23 cellular contexts compared by ENCODE assay signal in the genomic region with DNA sequence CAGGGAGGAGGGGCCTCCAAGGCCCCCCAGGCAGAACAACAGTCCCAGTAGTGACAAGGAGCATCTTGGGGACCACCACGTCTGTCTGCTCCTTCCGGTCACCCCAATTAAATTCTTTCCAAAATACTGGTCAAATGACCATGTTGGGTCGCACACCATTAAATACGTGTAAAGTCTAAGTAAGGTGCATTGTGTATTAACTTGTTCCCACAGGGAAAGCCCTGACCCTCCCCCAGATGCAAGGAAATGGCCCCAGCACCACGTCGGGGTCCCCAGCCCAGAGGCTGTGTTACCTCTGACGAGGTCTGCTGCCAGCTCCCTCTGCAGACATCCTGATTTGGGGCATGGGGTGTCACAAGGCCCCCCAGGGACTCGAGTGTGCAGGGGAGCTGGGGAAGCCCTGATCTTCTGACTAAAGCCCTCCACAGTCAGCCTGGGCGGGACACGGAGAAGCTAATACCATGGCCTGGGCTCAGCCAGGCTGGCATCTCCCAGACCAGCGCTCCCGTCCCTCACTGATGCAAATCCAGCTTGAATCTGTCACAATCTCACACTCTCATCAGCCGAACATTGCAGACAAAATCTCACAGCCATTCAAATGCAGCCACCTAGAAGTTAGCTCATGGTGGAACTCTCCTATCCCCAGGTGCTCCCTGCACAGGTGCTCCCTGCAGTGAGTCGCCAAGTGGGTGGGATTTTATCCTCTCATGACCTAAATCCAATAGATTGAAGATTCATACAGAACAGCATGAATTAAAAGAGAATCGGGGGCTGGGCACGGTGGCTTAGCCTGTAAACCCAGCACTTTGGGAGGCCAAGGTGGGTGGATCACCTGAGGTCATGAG. TPM values are rescaled to one million over a fixed set of nuclear protein-coding genes. Genes with fewer than 3 reads are reported as not detected.
DNase-seq lines count a peak whose midpoint lies in the region; ATAC-seq, FAIRE-seq and TF ChIP-seq lines count a peak whose summit lies in the region.
"Had no signal": no experiment of that assay in that cellular context is flagged by ENCODE, and none has a peak within 500 bp of the region (broad histone marks: within the 10 kb centered on the region; RNA-seq: fewer than 3 reads in every experiment).

No MANE protein-coding gene starts in this region.

- H3K9me3 ChIP-seq in Peyer's patch = no peaks in the 10 kb centered on the region
- no peaks in the 10 kb centered on the region for H3K9me3 ChIP-seq in K562 (replicated peaks; ENCODE audit: control insufficient read depth, insufficient read depth, low read depth, low read length)
- H3K9me3 ChIP-seq in lower lobe of right lung = no peaks in the 10 kb centered on the region
- peaks cover 0 to 10% (median 5%) of the 10 kb centered on the region in 8 donors for H3K9me3 ChIP-seq in spleen
- H3K9me3 ChIP-seq: BE2C, HAP-1, SK-N-SH had no signal

- TF ChIP-seq POLR2A in Peyer's patch (IDR thresholded peaks at IDR 0.05) (no peak), K562 (conservative IDR thresholded peaks at IDR 0.05) (no peak), spleen (IDR thresholded peaks at IDR 0.05) (no peak)

- H4K20me1 ChIP-seq in K562 (replicated peaks; ENCODE audit: control insufficient read depth, insufficient read depth, low read length) = peaks cover 12% of the 10 kb centered on the region; the same call in 1 of the 2 replicates

- no peaks in the 10 kb centered on the region for H3K36me3 ChIP-seq in Peyer's patch
- no peaks in the 10 kb centered on the region for H3K36me3 ChIP-seq in K562 (ENCODE audit: control insufficient read depth, insufficient read depth, low read length)
- H3K36me3 ChIP-seq in lower lobe of right lung = no peaks in the 10 kb centered on the region
- no peaks in the 10 kb centered on the region for H3K36me3 ChIP-seq in spleen
- H3K36me3 ChIP-seq: BE2C had no signal

- H3K27ac ChIP-seq in Peyer's patch (no peak overlapping the region), K562 (ENCODE audit: extremely low read depth, low read depth, low read length) (no peak overlapping the region), lower lobe of right lung (no peak overlapping the region), spleen (no peak overlapping the region)

- H3K4me1 ChIP-seq in Peyer's patch (no peaks in the 10 kb centered on the region), K562 (replicated peaks in 1 of 2; ENCODE audit: control insufficient read depth in 2 of 2, insufficient read depth in 2 of 2, low read length in 2 of 2) (peaks cover 0 to 35% of the 10 kb centered on the region in 2 experiments; a peak in 1 of 5 replicates), lower lobe of right lung (no peaks in the 10 kb centered on the region), spleen (no peaks in the 10 kb centered on the region)
- H3K4me1 ChIP-seq: BE2C, HAP-1 had no signal

- H3K79me2 ChIP-seq in K562 (ENCODE audit: control insufficient read depth, insufficient read depth, low read length) = no peaks in the 10 kb centered on the region

- no peak overlapping the region for H2AFZ ChIP-seq in K562 (ENCODE audit: low read depth, low read length)
- H2AFZ ChIP-seq: GM23338 had no signal

- no peak for FAIRE-seq in K562 (lab: Jason Lieb, UNC)
- FAIRE-seq: GM12878 had no signal

- TF ChIP-seq EP300 in K562 (IDR thresholded peaks at IDR 0.05; ENCODE audit: low read length) = no peak

- no peak for TF ChIP-seq RAD21 in K562 (CRISPR knock-in tag; conservative IDR thresholded peaks at IDR 0.05 in 1 of 2, IDR thresholded peaks at IDR 0.05 in 1 of 2)

- no peak overlapping the region for H3K9ac ChIP-seq in K562 (ENCODE audit: insufficient read depth in 1 of 2, low read depth in 2 of 2, low read length in 2 of 2)
- H3K9ac ChIP-seq: SK-N-SH had no signal

- BruUV-seq in K562 (replicated peaks; lab: Mats Ljungman, UMichigan) = no TSS peak

- peak in 2 of 3 donors; percentile 19 to 34 for DNase-seq in Peyer's patch
- DNase-seq in K562 (ENCODE audit: extremely low read depth in 1 of 4, low spot score in 3 of 4) = no peak
- peak; percentile 23 for DNase-seq in lower lobe of right lung
- peak; percentile 42 for DNase-seq in spleen
- no peak for DNase-seq in DMS79 treated with DMSO at 0.1 percent for 48 hours (lab: John Stamatoyannopoulos, UW)
- DNase-seq in activated effector memory CD4-positive, alpha-beta T cell treated with anti-CD3 and anti-CD28 coated beads, Interleukin-2, amount 50 U/mL, for 16 hours = no peak
- DNase-seq in HEK293T (ENCODE audit: extremely low spot score) = no peak
- DNase-seq: DMS 273 treated with DMSO at 0.1 percent for 48 hours, DND-41, MM.1S, NCI-H1048, NCI-H1417 treated with DMSO at 0.1 percent for 48 hours, NCI-H187, NCI-H526 treated with DMSO at 0.1 percent for 48 hours, RPMI8226, SIG-M5, SK-N-SH had no signal

- intact Hi-C loops in K562 (cut with micrococcal nuclease) (no loop called here), lower lobe of right lung (cut with DNase I) (no loop called here), spleen (cut with DNase I; ENCODE audit: low total_unique reads) (no loop called here)

- H3K27me3 ChIP-seq in Peyer's patch = no peaks in the 10 kb centered on the region
- H3K27me3 ChIP-seq in K562 (ENCODE audit: control insufficient read depth in 2 of 2, insufficient read depth in 2 of 2, low read length in 2 of 2) = peaks cover 21 to 79% of the 10 kb centered on the region in 2 experiments
- H3K27me3 ChIP-seq in lower lobe of right lung (ENCODE audit: low read depth) = no peaks in the 10 kb centered on the region
- no peaks in the 10 kb centered on the region for H3K27me3 ChIP-seq in spleen (replicated peaks in 1 of 7)
- H3K27me3 ChIP-seq: BE2C had no signal

- no peaks in the 10 kb centered on the region for H3K9me1 ChIP-seq in K562 (ENCODE audit: control insufficient read depth, insufficient read depth, low read length)

- POLR2A ChIA-PET in K562 (lab: Yijun Ruan, JAX) (interaction anchor here (1.1 to 1.2 kb wide), 2 partner anchors 51 to 64 kb away, joined by 3 read pairs; no protein-coding TSS in a partner anchor), HEK293T (lab: Yijun Ruan, JAX) (no interaction called here)

- WGBS in K562 (ENCODE audit: insufficient coverage, low coverage, missing lambda C conversion rate) = 21% methylated on average over 16 of the region's 16 CpGs
- 82 to 92% (median 88%) methylated on average over 13 to 16 of the region's 16 CpGs for WGBS in spleen, 5 donors

- ATAC-seq in K562 (no peak), lower lobe of right lung (no peak), GM18868 (IDR thresholded peaks at IDR 0.05; ENCODE audit: unreplicated experiment) (no peak)
- ATAC-seq: GM12878, GM23338 had no signal

- TF ChIP-seq CTCF in Peyer's patch (IDR thresholded peaks at IDR 0.05) (no peak), K562 (IDR thresholded peaks at IDR 0.05 in 2 of 3, conservative IDR thresholded peaks at IDR 0.05 in 1 of 3; ENCODE audit: insufficient read depth in 2 of 3, low read depth in 1 of 3, low read length in 3 of 3) (no peak), lower lobe of right lung (IDR thresholded peaks at IDR 0.05) (no peak), spleen (IDR thresholded peaks at IDR 0.05 in 8 of 11, conservative IDR thresholded peaks at IDR 0.05 in 3 of 11) (no peak)

- in situ Hi-C loops in K562 (cut with MboI) = no loop called here

- H3K4me3 ChIP-seq in Peyer's patch = no peak overlapping the region
- no peak overlapping the region for H3K4me3 ChIP-seq in K562
- H3K4me3 ChIP-seq in lower lobe of right lung = no peak overlapping the region
- no peak overlapping the region for H3K4me3 ChIP-seq in spleen
- H3K4me3 ChIP-seq: GM12878, GM23338, HAP-1 had no signal

- CTCF ChIA-PET in K562 (lab: Yijun Ruan, JAX; ENCODE audit: low intra/inter-chr PET ratio) (no interaction called here), HEK293T (lab: Yijun Ruan, JAX) (no interaction called here)

- H3K4me2 ChIP-seq in K562 (ENCODE audit: insufficient read depth, low read length) = no peak overlapping the region
- H3K4me2 ChIP-seq: GM23338, SK-N-SH had no signal

RNA-seq across cellular contexts. Expression of a gene that starts 13.6 kb away (rescaled TPM):
- 1 to 10 TPM in 3 of 4 donors, under 1 TPM in 1; 0.70 to 6.6 (median 1.6) TPM for total RNA-seq in Peyer's patch
- 14.2 and 54.7 TPM in 2 replicates for total RNA-seq in K562 (2011; cell fraction: chromatin; rRNA removed; ENCODE audit: low replicate concordance)
- total RNA-seq in K562 (2011; cell fraction: nucleolus; rRNA removed) = 26.1 and 26.7 TPM in 2 replicates
- 10.8 and 13.8 TPM in 2 replicates for total RNA-seq in K562 (2011; cell fraction: nucleoplasm; rRNA removed)
- 1.7 and 2.5 TPM in 2 replicates for total RNA-seq in K562 (2014; rRNA removed)
- 0.41 and 0.44 TPM in 2 replicates for total RNA-seq in K562 (2014; rRNA removed; fragmentation: Illumina TruSeq; extraction: Trizol)
- total RNA-seq in K562 (2015; rRNA removed; fragmentation: Illumina TruSeq; extraction: Trizol) = 0.54 and 0.83 TPM in 2 replicates
- total RNA-seq in K562 (2021) = 3.3 and 3.4 TPM in 2 replicates
- polyA plus RNA-seq in K562 (2011; rRNA removed) = 1.4 and 2.7 TPM in 2 replicates
- 1.3 and 3.8 TPM in 2 replicates for polyA plus RNA-seq in K562 (2011; cell fraction: cytosol; rRNA removed)
- polyA plus RNA-seq in K562 (2011; cell fraction: nucleus; rRNA removed) = 15.4 and 32.7 TPM in 2 replicates
- 1.0 and 1.5 TPM in 2 replicates for polyA plus RNA-seq in K562 (2012)
- polyA plus RNA-seq in K562 (2014; fragmentation: Illumina TruSeq; extraction: Trizol) = 0.48 and 1.00 TPM in 2 replicates
- polyA plus RNA-seq in K562 (2014; fragmentation: Nextera tagmentation; extraction: Ambion mirVana) = under 1 TPM in 1 of 2 experiments, not detected in 1; 0.08 TPM
- polyA plus RNA-seq in K562 (2014; rRNA removed) = 2.2 and 4.5 TPM in 2 replicates
- polyA minus RNA-seq in K562 (2011; rRNA and poly(A)+ RNA removed) = 0.69 and 1.6 TPM in 2 replicates
- 1.7 and 5.3 TPM in 2 replicates for polyA minus RNA-seq in K562 (2011; cell fraction: cytosol; rRNA and poly(A)+ RNA removed)
- polyA minus RNA-seq in K562 (2011; cell fraction: nucleus; rRNA and poly(A)+ RNA removed) = 8.1 and 11.4 TPM in 2 replicates
- not detected for total RNA-seq in lower lobe of right lung
- 1 to 10 TPM in 2 of 7 donors, under 1 TPM in 3, not detected in 2; 0.16 to 5.3 (median 0.43) TPM for total RNA-seq in spleen
- under 1 TPM; 0.09 to 0.53 (median 0.19) TPM for polyA plus RNA-seq in spleen

RNA-seq across cellular contexts. Expression of a gene that starts 56.1 kb away (rescaled TPM):
- total RNA-seq in Peyer's patch (under 1 TPM in 2 of 4 donors, not detected in 2; 0.53 to 0.95 TPM), K562 (2014; rRNA removed) (not detected in 2 replicates), K562 (2014; rRNA removed; fragmentation: Illumina TruSeq; extraction: Trizol) (not detected in 2 replicates), K562 (2015; rRNA removed; fragmentation: Illumina TruSeq; extraction: Trizol) (not detected in 2 replicates), K562 (2021) (not detected in 2 replicates), lower lobe of right lung (not detected), spleen (not detected)
- not detected in 2 replicates for total RNA-seq in K562 (2011; cell fraction: chromatin; rRNA removed; ENCODE audit: low replicate concordance)
- not detected in 2 replicates for total RNA-seq in K562 (2011; cell fraction: nucleolus; rRNA removed)
- not detected in 2 replicates for total RNA-seq in K562 (2011; cell fraction: nucleoplasm; rRNA removed)
- polyA plus RNA-seq in K562 (2011; rRNA removed) (not detected in 2 replicates), K562 (2014; fragmentation: Illumina TruSeq; extraction: Trizol) (not detected in 2 replicates), K562 (2014; fragmentation: Nextera tagmentation; extraction: Ambion mirVana) (not detected), K562 (2014; rRNA removed) (not detected in 2 replicates), spleen (not detected)
- not detected in 2 replicates for polyA plus RNA-seq in K562 (2011; cell fraction: cytosol; rRNA removed)
- polyA plus RNA-seq in K562 (2011; cell fraction: nucleus; rRNA removed) = not detected in 2 replicates
- not detected in 2 replicates for polyA plus RNA-seq in K562 (2012)
- polyA minus RNA-seq in K562 (2011; rRNA and poly(A)+ RNA removed) = not detected in 2 replicates
- not detected in 2 replicates for polyA minus RNA-seq in K562 (2011; cell fraction: cytosol; rRNA and poly(A)+ RNA removed)
- polyA minus RNA-seq in K562 (2011; cell fraction: nucleus; rRNA and poly(A)+ RNA removed) = not detected in 2 replicates
- total RNA-seq: A673, GM12878, GM23338 had no signal
- polyA plus RNA-seq: GM12878, GM23338, SK-N-SH had no signal

Comparison
In these comparisons a context has a peak if more than half of its experiments do, and no peak if none do; other contexts are left out.
1. DNase-seq: peak in Peyer's patch (2 of 3), lower lobe of right lung (single experiment) and spleen (single experiment); none in K562 (0 of 4), DMS79 treated with DMSO at 0.1 percent for 48 hours (single experiment), activated effector memory CD4-positive, alpha-beta T cell treated with anti-CD3 and anti-CD28 coated beads, Interleukin-2, amount 50 U/mL, for 16 hours (single experiment) and HEK293T (single experiment).